In the genomic region with DNA sequence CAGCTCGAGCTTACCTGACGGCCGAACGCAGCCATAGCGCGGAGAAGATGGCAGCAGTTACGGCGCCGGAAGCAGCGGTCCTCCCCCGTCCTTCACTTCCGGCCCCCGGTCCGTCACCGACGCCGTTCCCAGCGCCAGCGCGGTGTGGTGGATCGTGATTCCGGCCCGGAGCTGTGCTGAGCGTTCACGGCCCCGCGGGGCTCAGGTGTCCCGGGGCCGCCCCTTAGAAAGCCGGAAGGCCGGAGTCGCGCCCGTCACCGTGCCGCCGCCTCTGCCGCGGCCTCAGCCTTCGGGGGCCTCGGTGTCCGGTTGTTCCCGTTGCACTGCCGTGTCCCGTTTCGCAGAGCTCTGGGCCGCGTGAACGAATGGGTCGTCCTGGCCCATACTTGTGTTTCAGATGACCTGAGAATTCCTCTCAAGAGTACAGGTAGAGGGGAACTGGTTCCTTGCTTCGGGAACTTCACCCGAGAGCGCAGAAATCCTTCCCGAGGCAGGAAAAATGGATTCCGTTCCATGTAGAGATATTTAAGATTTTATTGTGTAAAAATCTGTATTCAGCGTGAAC, we compare ENCODE assay signal across 8 cellular contexts. TPM values are rescaled to one million over a fixed set of nuclear protein-coding genes. Genes with fewer than 3 reads are reported as not detected.
A peak's percentile ranks its signal among the peaks of the same experiment; 100 is the strongest.
DNase-seq lines count a peak whose midpoint lies in the region; ATAC-seq and TF ChIP-seq lines count a peak whose summit lies in the region.

A gene with protein sequence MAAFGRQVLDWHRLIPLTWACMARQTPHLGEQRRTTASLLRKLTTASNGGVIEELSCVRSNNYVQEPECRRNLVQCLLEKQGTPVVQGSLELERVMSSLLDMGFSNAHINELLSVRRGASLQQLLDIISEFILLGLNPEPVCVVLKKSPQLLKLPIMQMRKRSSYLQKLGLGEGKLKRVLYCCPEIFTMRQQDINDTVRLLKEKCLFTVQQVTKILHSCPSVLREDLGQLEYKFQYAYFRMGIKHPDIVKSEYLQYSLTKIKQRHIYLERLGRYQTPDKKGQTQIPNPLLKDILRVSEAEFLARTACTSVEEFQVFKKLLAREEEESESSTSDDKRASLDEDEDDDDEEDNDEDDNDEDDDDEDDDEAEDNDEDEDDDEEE (minus strand): TSS at position 49 of the 565 bp plus-strand sequence. CDS start 14 bp downstream, at position 35.

- H3K18ac ChIP-seq in IMR-90 (ENCODE audit: low read depth, low read length) = peak within 1 kb of the TSS; percentile 1; the same call in 1 of the 2 replicates

- H3K4me3 ChIP-seq in IMR-90 (ENCODE audit: insufficient read depth, low read depth, low read length) (peak within 1 kb of the TSS; percentile 87), muscle layer of colon (ENCODE audit: low read depth in 1 of 2, low read length in 2 of 2) (peak within 1 kb of the TSS; percentile 53 to 91)

- H3K4me2 ChIP-seq in IMR-90 (ENCODE audit: low read depth, low read length) = peak within 1 kb of the TSS; percentile 90

- H2BK15ac ChIP-seq in IMR-90 (ENCODE audit: low read depth, low read length) = no peak within 1 kb of the TSS

- CTCF ChIA-PET in IMR-90 (lab: Yijun Ruan, JAX) = no interaction called here

- H2BK20ac ChIP-seq in IMR-90 (ENCODE audit: low read depth, low read length) = no peak within 1 kb of the TSS

- intact Hi-C loops in IMR-90 (cut with micrococcal nuclease) = loop anchor here (1.0 to 2.0 kb wide), 2 partner anchors 46 to 188 kb away; partner anchors contain the start of gene PASK

- H4K5ac ChIP-seq in IMR-90 (ENCODE audit: low read depth, low read length) = peak within 1 kb of the TSS; percentile 79

- in situ Hi-C loops in IMR-90 (cut with MboI; ENCODE audit: low sequenced_read_pairs) = no loop called here

- ATAC-seq in GM21526 (IDR thresholded peaks at IDR 0.05; ENCODE audit: low FRiP score, unreplicated experiment) (peak; percentile 82), IMR-90 (ENCODE audit: low read depth) (peak; percentile 98), esophagus mucosa (peak; percentile 97)

- H4K20me1 ChIP-seq in IMR-90 (ENCODE audit: insufficient read depth, low read length) = no peaks in the 10 kb centered on the region

- BruUV-seq in IMR-90 (replicated peaks; lab: Mats Ljungman, UMichigan) = no TSS peak

- peak within 1 kb of the TSS; percentile 92 for H3K23ac ChIP-seq in IMR-90 (ENCODE audit: low read depth, low read length)

- H2BK120ac ChIP-seq in IMR-90 (ENCODE audit: low read depth, low read length) = peak within 1 kb of the TSS; percentile 44

- H4K8ac ChIP-seq in IMR-90 (ENCODE audit: low read depth in 2 of 2, low read length in 2 of 2) = peak within 1 kb of the TSS; percentile 91 to 97

- peak within 1 kb of the TSS; percentile 80 for H3K56ac ChIP-seq in IMR-90 (ENCODE audit: extremely low read depth, insufficient read depth, low read length)

- peak within 1 kb of the TSS; percentile 85 for H3K4ac ChIP-seq in IMR-90 (ENCODE audit: low read depth, low read length)

- H3K27ac ChIP-seq in IMR-90 (ENCODE audit: insufficient read depth, low read length) (peak within 1 kb of the TSS; percentile 73), muscle layer of colon (ENCODE audit: low read depth, low read length) (peak within 1 kb of the TSS; percentile 54)

- no peak for TF ChIP-seq CTCF in IMR-90 (conservative IDR thresholded peaks at IDR 0.05; ENCODE audit: low read depth, low read length)

- DNase-seq in DMS114 treated with DMSO at 0.1 percent for 48 hours (lab: John Stamatoyannopoulos, UW; ENCODE audit: unreplicated experiment) = peak; percentile 64
- peak; percentile 76 for DNase-seq in IMR-90
- peak; percentile 93 to 94 for DNase-seq in activated T-cell treated with anti-CD3 and anti-CD28 coated beads, Interleukin-2, amount 50 U/mL, for 48 hours
- DNase-seq in stimulated activated CD8-positive, alpha-beta memory T cell treated with anti-CD3 and anti-CD28 coated beads, Interleukin-7, amount 100 ng/mL, for 24 hours (ENCODE audit: low read depth) = peak; percentile 80

- H4K91ac ChIP-seq in IMR-90 (ENCODE audit: insufficient read depth, low read depth, low read length) = peak within 1 kb of the TSS; percentile 77

- dilution Hi-C loops in IMR-90 (cut with HindIII; ENCODE audit: low sequenced_read_pairs, unreplicated experiment) = no loop called here

- 0% methylated on average over 25 of the region's 56 CpGs; no CpG with 5 or more reads in 1 of the 2 experiments for WGBS in IMR-90 (ENCODE audit: extremely low coverage in 2 of 2, insufficient read length in 1 of 2), 2 experiments

- H3K4me1 ChIP-seq in IMR-90 (ENCODE audit: control insufficient read depth, insufficient read depth, low read length) = no peaks in the 10 kb centered on the region; the same call in 1 of the 2 replicates
- H3K4me1 ChIP-seq in muscle layer of colon (ENCODE audit: insufficient read depth, low read length) = peaks cover 20% of the 10 kb centered on the region

- peak within 1 kb of the TSS; percentile 83 for H3K9ac ChIP-seq in IMR-90 (ENCODE audit: low read depth, low read length)
- H3K9ac ChIP-seq in muscle layer of colon (ENCODE audit: low read length) = peak within 1 kb of the TSS; percentile 63

- peak within 1 kb of the TSS; percentile 82 for H3K14ac ChIP-seq in IMR-90 (replicated peaks; ENCODE audit: low read depth, low read length)

- peak; percentile 11; the same call in 1 of the 2 replicates for TF ChIP-seq RAD21 in IMR-90 (IDR thresholded peaks at IDR 0.05; ENCODE audit: low read length)

- H2BK5ac ChIP-seq in IMR-90 (ENCODE audit: low read depth, low read length, poor library complexity, severe bottlenecking) = peak within 1 kb of the TSS; percentile 80

- H3K9me1 ChIP-seq in IMR-90 (ENCODE audit: insufficient read depth, low read length) = no peaks in the 10 kb centered on the region; the same call in 1 of the 2 replicates

- H3K9me3 ChIP-seq in IMR-90 (ENCODE audit: control insufficient read depth, insufficient read depth, low read length) = no peaks in the 10 kb centered on the region
- H3K9me3 ChIP-seq in muscle layer of colon (ENCODE audit: low read length) = no peaks in the 10 kb centered on the region

- POLR2A ChIA-PET in IMR-90 (lab: Charles Lee; ENCODE audit: unreplicated experiment) = interaction anchor here (0.6 kb wide), 1 partner anchor 146 kb away, joined by 3 read pairs; no protein-coding TSS in a partner anchor

- peaks cover 20 to 43% of the 10 kb centered on the region in 2 experiments for H3K79me1 ChIP-seq in IMR-90 (ENCODE audit: low read depth in 1 of 2, low read length in 2 of 2)

- no peaks in the 10 kb centered on the region for H3K27me3 ChIP-seq in IMR-90 (ENCODE audit: control insufficient read depth, insufficient read depth, low read length)
- H3K27me3 ChIP-seq in muscle layer of colon (ENCODE audit: control insufficient read depth in 1 of 2, insufficient read depth in 2 of 2, low read length in 2 of 2) = no peaks in the 10 kb centered on the region

- no peak within 1 kb of the TSS for H2AK5ac ChIP-seq in IMR-90 (ENCODE audit: low read depth, low read length)

- H3K36me3 ChIP-seq in IMR-90 (ENCODE audit: control insufficient read depth, insufficient read depth, low read length) (peaks cover 9% of the 10 kb centered on the region), muscle layer of colon (ENCODE audit: insufficient read depth, low read length) (peaks cover 6% of the 10 kb centered on the region)

- TF ChIP-seq POLR2A in IMR-90 (IDR thresholded peaks at IDR 0.05; ENCODE audit: low read depth, low read length) = no peak; the same call in none of the 2 replicates

- H2AFZ ChIP-seq in IMR-90 (replicated peaks; ENCODE audit: low read length, poor library complexity) = peak within 1 kb of the TSS; percentile 100

- peak within 1 kb of the TSS; percentile 96 for H2AK9ac ChIP-seq in IMR-90 (replicated peaks; ENCODE audit: low read depth, low read length, poor library complexity)

TF ChIP-seq in IMR-90, 13 proteins besides CTCF, POLR2A, EP300 and RAD21 (continues in another document):
- TF ChIP-seq, protein P1, sequence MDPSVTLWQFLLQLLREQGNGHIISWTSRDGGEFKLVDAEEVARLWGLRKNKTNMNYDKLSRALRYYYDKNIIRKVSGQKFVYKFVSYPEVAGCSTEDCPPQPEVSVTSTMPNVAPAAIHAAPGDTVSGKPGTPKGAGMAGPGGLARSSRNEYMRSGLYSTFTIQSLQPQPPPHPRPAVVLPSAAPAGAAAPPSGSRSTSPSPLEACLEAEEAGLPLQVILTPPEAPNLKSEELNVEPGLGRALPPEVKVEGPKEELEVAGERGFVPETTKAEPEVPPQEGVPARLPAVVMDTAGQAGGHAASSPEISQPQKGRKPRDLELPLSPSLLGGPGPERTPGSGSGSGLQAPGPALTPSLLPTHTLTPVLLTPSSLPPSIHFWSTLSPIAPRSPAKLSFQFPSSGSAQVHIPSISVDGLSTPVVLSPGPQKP (IDR thresholded peaks at IDR 0.05; ENCODE audit: borderline replicate concordance, low read depth, low read length) = no peak
- 0 out of 2 replicates have a peak, but pooled peaks have one; percentile 66 for TF ChIP-seq CHD1 (IDR thresholded peaks at IDR 0.05; ENCODE audit: low read depth, low read length)
- TF ChIP-seq BHLHE40 (IDR thresholded peaks at IDR 0.05; ENCODE audit: low read depth, low read length) = no peak
- TF ChIP-seq MXI1 (IDR thresholded peaks at IDR 0.05; ENCODE audit: borderline replicate concordance, low read depth, low read length) = peak; percentile 46; the same call in 1 of the 2 replicates
- no peak for TF ChIP-seq FOS (IDR thresholded peaks at IDR 0.05; ENCODE audit: low read depth, low read length)

RNA-seq across cellular contexts. Expression of the gene that starts here (rescaled TPM):
- total RNA-seq in IMR-90 (2012; rRNA removed) (33.3 and 36.9 TPM in 2 replicates), esophagus mucosa (23.7 TPM)
- 21.5 and 26.6 TPM in 2 replicates for polyA plus RNA-seq in IMR-90 (2012; rRNA removed)
- polyA plus RNA-seq in IMR-90 (2012; cell fraction: cytosol; rRNA removed) = 15.8 and 21.3 TPM in 2 replicates
- polyA plus RNA-seq in IMR-90 (2012; cell fraction: nucleus; rRNA removed; ENCODE audit: low replicate concordance) = 57.1 and 104 TPM in 2 replicates
- polyA plus RNA-seq in PFSK-1 (2012; ENCODE audit: insufficient read length, low read depth) = 32.2 TPM

Comparison
In these comparisons a context has a peak if more than half of its experiments do, and no peak if none do; other contexts are left out.
1. Peak in every context shown above with its lines: DNase-seq, ATAC-seq, H3K4me3 ChIP-seq and H3K27ac ChIP-seq.